ENCODE assay signal across 12 cellular contexts in genomic region chr2:239402666-239403065, GRCh38. TPM values are rescaled to one million over a fixed set of nuclear protein-coding genes. Genes with fewer than 3 reads are reported as not detected.
A peak's percentile ranks its signal among the peaks of the same experiment; 100 is the strongest.
DNase-seq lines count a peak whose midpoint lies in the region; ATAC-seq and TF ChIP-seq lines count a peak whose summit lies in the region.
"Had no signal": no experiment of that assay in that cellular context is flagged by ENCODE, and none has a peak within 500 bp of the region (broad histone marks: within the 10 kb centered on the region; RNA-seq: fewer than 3 reads in every experiment).

No MANE protein-coding gene starts in this region.

- H2BK15ac ChIP-seq in H9 (ENCODE audit: low read depth, low read length), result no peak overlapping the region

- no peaks in the 10 kb centered on the region for H3K23me2 ChIP-seq in H9 (ENCODE audit: insufficient read length, low read depth, low read length, poor library complexity, severe bottlenecking)

- H3K36me3 Mint-ChIP-seq in H9 (ENCODE audit: insufficient read depth in 1 of 3, low read depth in 3 of 3), result no peaks in the 10 kb centered on the region; a peak in 1 of 7 replicates
- peaks cover 14% of the 10 kb centered on the region for H3K36me3 Mint-ChIP-seq in activated naive CD8-positive, alpha-beta T cell treated with anti-CD3 and anti-CD28 coated beads for 36 hours

- TF ChIP-seq CTCF in H9 (conservative IDR thresholded peaks at IDR 0.05), result no peak

- H4K91ac ChIP-seq in H9 (ENCODE audit: insufficient read length, low read depth, low read length), result no peak overlapping the region

- H3K27me3 ChIP-seq in ACC112 (ENCODE audit: insufficient read depth, low read length) (no peaks in the 10 kb centered on the region), H9 (ENCODE audit: insufficient read depth, low read length) (no peaks in the 10 kb centered on the region), mucosa of rectum (ENCODE audit: control insufficient read depth in 2 of 2, insufficient read depth in 2 of 2, low read length in 2 of 2) (no peaks in the 10 kb centered on the region)
- H3K27me3 ChIP-seq: body of pancreas, right atrium auricular region, vagina had no signal

- no peak overlapping the region for H3K9ac ChIP-seq in H9 (ENCODE audit: extremely low read depth, insufficient read length, low read length)
- H3K9ac ChIP-seq in mucosa of rectum (ENCODE audit: low read depth in 1 of 2, low read length in 2 of 2), result no peak overlapping the region

- DNase-seq in H9, result no peak
- no peak for DNase-seq in activated naive CD8-positive, alpha-beta T cell treated with anti-CD3 and anti-CD28 coated beads for 36 hours
- DNase-seq in T-helper 9 cell, result no peak
- no peak for DNase-seq in amniotic stem cell (lab: John Stamatoyannopoulos, UW)
- DNase-seq: body of pancreas, NCI-H2171 treated with DMSO at 0.1 percent for 48 hours had no signal

- H3K23ac ChIP-seq in H9 (ENCODE audit: insufficient read length, low read depth, low read length), result no peak overlapping the region

- H3K27ac ChIP-seq in ACC112 (ENCODE audit: low read depth, low read length), result no peak overlapping the region
- no peak overlapping the region for H3K27ac ChIP-seq in H9 (ENCODE audit: insufficient read length, low read depth, low read length)
- no peak overlapping the region for H3K27ac ChIP-seq in mucosa of rectum (ENCODE audit: low read depth in 2 of 2, low read length in 2 of 2)

- no peak overlapping the region for H2BK12ac ChIP-seq in H9 (ENCODE audit: insufficient read length, low read depth, low read length)

- H3K14ac ChIP-seq in H9 (ENCODE audit: insufficient read depth, low read length), result no peak overlapping the region

- H3K56ac ChIP-seq in H9 (ENCODE audit: insufficient read length, low read depth, low read length), result no peak overlapping the region

- peaks cover 2% of the 10 kb centered on the region; the same call in 1 of the 2 replicates for H3K27me3 Mint-ChIP-seq in H9 (ENCODE audit: low read depth)
- H3K27me3 Mint-ChIP-seq in activated naive CD8-positive, alpha-beta T cell treated with anti-CD3 and anti-CD28 coated beads for 36 hours, result peaks cover 6% of the 10 kb centered on the region

- H3K4me1 ChIP-seq in ACC112 (ENCODE audit: control insufficient read depth, insufficient read depth, low read length, unreplicated experiment), result peaks cover 9% of the 10 kb centered on the region
- no peaks in the 10 kb centered on the region for H3K4me1 ChIP-seq in H9 (ENCODE audit: insufficient read depth, low read length)
- peaks cover 8 to 15% of the 10 kb centered on the region in 2 donors for H3K4me1 ChIP-seq in mucosa of rectum (ENCODE audit: control insufficient read depth in 2 of 2, insufficient read depth in 2 of 2, low read length in 2 of 2)

- H4K8ac ChIP-seq in H9 (replicated peaks; ENCODE audit: insufficient read length, low read depth, low read length), result no peak overlapping the region

- no peaks in the 10 kb centered on the region for H3K9me3 Mint-ChIP-seq in H9
- H3K9me3 Mint-ChIP-seq in activated naive CD8-positive, alpha-beta T cell treated with anti-CD3 and anti-CD28 coated beads for 36 hours, result no peaks in the 10 kb centered on the region

- no peak overlapping the region for H3K4ac ChIP-seq in H9 (ENCODE audit: low read depth, low read length)

- no peak overlapping the region for H2AK5ac ChIP-seq in H9 (ENCODE audit: insufficient read length, low read length)

- peaks cover 33% of the 10 kb centered on the region in 2 experiments for H3K4me1 Mint-ChIP-seq in H9
- H3K4me1 Mint-ChIP-seq in activated naive CD8-positive, alpha-beta T cell treated with anti-CD3 and anti-CD28 coated beads for 36 hours, result peaks cover 27% of the 10 kb centered on the region

- no peak overlapping the region for H3K18ac ChIP-seq in H9 (ENCODE audit: insufficient read length, low read depth, low read length)

- H3K36me3 ChIP-seq in ACC112 (ENCODE audit: insufficient read depth, low read length) (no peaks in the 10 kb centered on the region), mucosa of rectum (ENCODE audit: control insufficient read depth in 2 of 2, insufficient read depth in 2 of 2, low read length in 2 of 2) (no peaks in the 10 kb centered on the region)
- H3K36me3 ChIP-seq: right atrium auricular region, vagina had no signal

- H3K4me3 Mint-ChIP-seq in H9, result peak overlapping the region; percentile 81 to 86
- peak overlapping the region; percentile 85 for H3K4me3 Mint-ChIP-seq in activated naive CD8-positive, alpha-beta T cell treated with anti-CD3 and anti-CD28 coated beads for 36 hours

- H2BK20ac ChIP-seq in H9 (ENCODE audit: low read depth, low read length, poor library complexity, severe bottlenecking), result no peak overlapping the region

- H4K20me1 ChIP-seq in H9 (ENCODE audit: control insufficient read depth, insufficient read depth, insufficient read length), result no peaks in the 10 kb centered on the region

- no peak overlapping the region for H2BK5ac ChIP-seq in H9 (ENCODE audit: insufficient read length, low read length)

- H3K79me2 ChIP-seq in ACC112 (ENCODE audit: control insufficient read depth, insufficient read depth, low read length, unreplicated experiment) (peaks cover 25% of the 10 kb centered on the region), H9 (ENCODE audit: insufficient read depth, low read length) (peaks cover 3% of the 10 kb centered on the region; the same call in 1 of the 2 replicates)

- no peak overlapping the region for H3T11ph ChIP-seq in H9 (ENCODE audit: low read length)

- no peaks in the 10 kb centered on the region for H3K79me1 ChIP-seq in H9 (ENCODE audit: insufficient read depth, low read depth, low read length, poor library complexity, severe bottlenecking)

- no peaks in the 10 kb centered on the region for H3K9me3 ChIP-seq in H9 (ENCODE audit: control insufficient read depth, low read depth, low read length)
- H3K9me3 ChIP-seq in mucosa of rectum (ENCODE audit: control insufficient read depth in 2 of 2, low read length in 2 of 2), result no peaks in the 10 kb centered on the region
- H3K9me3 ChIP-seq: body of pancreas, right atrium auricular region, vagina had no signal

- no peak overlapping the region; a peak in 1 of 7 replicates for H3K27ac Mint-ChIP-seq in H9
- peak overlapping the region; percentile 98 for H3K27ac Mint-ChIP-seq in activated naive CD8-positive, alpha-beta T cell treated with anti-CD3 and anti-CD28 coated beads for 36 hours

- peak overlapping the region; percentile 53 for H3K4me2 ChIP-seq in H9 (ENCODE audit: insufficient read depth, insufficient read length, low read length)

- no CpG with 5 or more reads among the region's 11 CpGs for WGBS in H9 (ENCODE audit: extremely low coverage, insufficient read length, low lambda C conversion rate)

- ATAC-seq in GM18907 (IDR thresholded peaks at IDR 0.05; ENCODE audit: unreplicated experiment) (no peak), GM18870 (IDR thresholded peaks at IDR 0.05; ENCODE audit: unreplicated experiment) (no peak)
- ATAC-seq: body of pancreas had no signal

- H2AFZ ChIP-seq in ACC112 (ENCODE audit: low read length, unreplicated experiment) (no peak overlapping the region), H9 (ENCODE audit: low read length) (no peak overlapping the region)

- H4K5ac ChIP-seq in H9 (ENCODE audit: insufficient read length, low read depth, low read length), result no peak overlapping the region

- peak overlapping the region; percentile 100 for H3K4me3 ChIP-seq in ACC112 (ENCODE audit: low read depth, low read length)
- peak overlapping the region; percentile 84 to 92 for H3K4me3 ChIP-seq in mucosa of rectum (ENCODE audit: low read length in 2 of 2)

- H2BK120ac ChIP-seq in H9 (ENCODE audit: low read depth, low read length, poor library complexity, severe bottlenecking), result no peak overlapping the region

RNA-seq across cellular contexts. Expression of gene HDAC4, which starts 1.8 kb away (rescaled TPM):
- total RNA-seq in H9 (2021), result 27.5 and 32.0 TPM in 2 replicates
- total RNA-seq in activated naive CD8-positive, alpha-beta T cell treated with anti-CD3 and anti-CD28 coated beads for 36 hours, result 10 to 100 TPM; 19.1 to 20.2 TPM
